2 cellular contexts compared by ENCODE assay signal in the genomic region with DNA sequence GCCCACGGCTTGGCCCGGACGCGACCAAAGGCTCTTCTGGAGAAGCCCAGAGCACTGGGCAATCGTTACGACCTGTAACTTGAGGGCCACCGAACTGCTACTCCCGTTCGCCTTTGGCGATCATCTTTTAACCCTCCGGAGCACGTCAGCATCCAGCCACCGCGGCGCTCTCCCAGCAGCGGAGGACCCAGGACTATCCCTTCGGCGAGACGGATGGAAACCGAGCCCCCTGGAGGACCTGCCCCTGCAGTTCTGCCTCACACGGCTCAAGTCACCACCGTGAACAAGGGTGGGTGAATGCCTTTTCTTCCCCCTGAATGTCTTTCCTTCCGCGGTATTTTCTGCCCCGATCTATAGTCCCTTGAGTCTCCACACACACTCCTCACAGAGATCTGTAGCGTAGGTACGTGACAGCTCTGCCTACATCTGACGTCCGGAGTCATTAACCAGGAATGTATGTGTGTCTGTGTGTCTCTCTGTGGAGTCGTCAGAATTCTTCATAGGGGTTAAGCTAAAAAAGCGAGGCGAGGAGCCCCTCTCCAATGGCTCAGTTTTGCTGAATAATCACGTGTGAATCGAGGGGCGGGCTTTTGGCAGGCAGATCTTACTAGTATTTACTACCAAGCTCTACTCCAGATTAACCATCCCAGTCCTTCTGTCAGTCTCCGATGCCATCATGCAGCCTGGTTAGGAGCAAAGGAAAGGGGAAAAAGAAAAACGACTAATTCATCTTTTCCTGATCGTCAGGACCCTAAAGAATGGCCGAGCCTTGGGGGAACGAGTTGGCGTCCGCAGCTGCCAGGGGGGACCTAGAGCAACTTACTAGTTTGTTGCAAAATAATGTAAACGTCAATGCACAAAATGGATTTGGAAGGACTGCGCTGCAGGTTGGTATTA.
TF ChIP-seq lines count a peak whose summit lies in the region.

A gene (plus strand): TSS at position 635 of the 897 bp plus-strand sequence. CDS start 124 bp downstream, at position 759.

TF ChIP-seq in GM23338, 12 proteins besides CTCF, POLR2A, EP300 and RAD21 (continued from another document):
- TF ChIP-seq, protein P1, sequence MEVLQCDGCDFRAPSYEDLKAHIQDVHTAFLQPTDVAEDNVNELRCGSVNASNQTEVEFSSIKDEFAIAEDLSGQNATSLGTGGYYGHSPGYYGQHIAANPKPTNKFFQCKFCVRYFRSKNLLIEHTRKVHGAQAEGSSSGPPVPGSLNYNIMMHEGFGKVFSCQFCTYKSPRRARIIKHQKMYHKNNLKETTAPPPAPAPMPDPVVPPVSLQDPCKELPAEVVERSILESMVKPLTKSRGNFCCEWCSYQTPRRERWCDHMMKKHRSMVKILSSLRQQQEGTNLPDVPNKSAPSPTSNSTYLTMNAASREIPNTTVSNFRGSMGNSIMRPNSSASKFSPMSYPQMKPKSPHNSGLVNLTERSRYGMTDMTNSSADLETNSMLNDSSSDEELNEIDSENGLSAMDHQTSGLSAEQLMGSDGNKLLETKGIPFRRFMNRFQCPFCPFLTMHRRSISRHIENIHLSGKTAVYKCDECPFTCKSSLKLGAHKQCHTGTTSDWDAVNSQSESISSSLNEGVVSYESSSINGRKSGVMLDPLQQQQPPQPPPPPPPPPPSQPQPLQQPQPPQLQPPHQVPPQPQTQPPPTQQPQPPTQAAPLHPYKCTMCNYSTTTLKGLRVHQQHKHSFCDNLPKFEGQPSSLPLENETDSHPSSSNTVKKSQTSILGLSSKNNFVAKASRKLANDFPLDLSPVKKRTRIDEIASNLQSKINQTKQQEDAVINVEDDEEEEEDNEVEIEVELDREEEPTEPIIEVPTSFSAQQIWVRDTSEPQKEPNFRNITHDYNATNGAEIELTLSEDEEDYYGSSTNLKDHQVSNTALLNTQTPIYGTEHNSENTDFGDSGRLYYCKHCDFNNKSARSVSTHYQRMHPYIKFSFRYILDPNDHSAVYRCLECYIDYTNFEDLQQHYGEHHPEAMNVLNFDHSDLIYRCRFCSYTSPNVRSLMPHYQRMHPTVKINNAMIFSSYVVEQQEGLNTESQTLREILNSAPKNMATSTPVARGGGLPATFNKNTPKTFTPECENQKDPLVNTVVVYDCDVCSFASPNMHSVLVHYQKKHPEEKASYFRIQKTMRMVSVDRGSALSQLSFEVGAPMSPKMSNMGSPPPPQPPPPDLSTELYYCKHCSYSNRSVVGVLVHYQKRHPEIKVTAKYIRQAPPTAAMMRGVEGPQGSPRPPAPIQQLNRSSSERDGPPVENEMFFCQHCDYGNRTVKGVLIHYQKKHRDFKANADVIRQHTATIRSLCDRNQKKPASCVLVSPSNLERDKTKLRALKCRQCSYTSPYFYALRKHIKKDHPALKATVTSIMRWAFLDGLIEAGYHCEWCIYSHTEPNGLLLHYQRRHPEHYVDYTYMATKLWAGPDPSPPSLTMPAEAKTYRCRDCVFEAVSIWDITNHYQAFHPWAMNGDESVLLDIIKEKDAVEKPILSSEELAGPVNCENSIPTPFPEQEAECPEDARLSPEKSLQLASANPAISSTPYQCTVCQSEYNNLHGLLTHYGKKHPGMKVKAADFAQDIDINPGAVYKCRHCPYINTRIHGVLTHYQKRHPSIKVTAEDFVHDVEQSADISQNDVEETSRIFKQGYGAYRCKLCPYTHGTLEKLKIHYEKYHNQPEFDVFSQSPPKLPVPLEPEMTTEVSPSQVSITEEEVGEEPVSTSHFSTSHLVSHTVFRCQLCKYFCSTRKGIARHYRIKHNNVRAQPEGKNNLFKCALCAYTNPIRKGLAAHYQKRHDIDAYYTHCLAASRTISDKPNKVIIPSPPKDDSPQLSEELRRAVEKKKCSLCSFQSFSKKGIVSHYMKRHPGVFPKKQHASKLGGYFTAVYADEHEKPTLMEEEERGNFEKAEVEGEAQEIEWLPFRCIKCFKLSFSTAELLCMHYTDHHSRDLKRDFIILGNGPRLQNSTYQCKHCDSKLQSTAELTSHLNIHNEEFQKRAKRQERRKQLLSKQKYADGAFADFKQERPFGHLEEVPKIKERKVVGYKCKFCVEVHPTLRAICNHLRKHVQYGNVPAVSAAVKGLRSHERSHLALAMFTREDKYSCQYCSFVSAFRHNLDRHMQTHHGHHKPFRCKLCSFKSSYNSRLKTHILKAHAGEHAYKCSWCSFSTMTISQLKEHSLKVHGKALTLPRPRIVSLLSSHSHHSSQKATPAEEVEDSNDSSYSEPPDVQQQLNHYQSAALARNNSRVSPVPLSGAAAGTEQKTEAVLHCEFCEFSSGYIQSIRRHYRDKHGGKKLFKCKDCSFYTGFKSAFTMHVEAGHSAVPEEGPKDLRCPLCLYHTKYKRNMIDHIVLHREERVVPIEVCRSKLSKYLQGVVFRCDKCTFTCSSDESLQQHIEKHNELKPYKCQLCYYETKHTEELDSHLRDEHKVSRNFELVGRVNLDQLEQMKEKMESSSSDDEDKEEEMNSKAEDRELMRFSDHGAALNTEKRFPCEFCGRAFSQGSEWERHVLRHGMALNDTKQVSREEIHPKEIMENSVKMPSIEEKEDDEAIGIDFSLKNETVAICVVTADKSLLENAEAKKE (CRISPR knock-in tag; IDR thresholded peaks at IDR 0.05): no peak
- TF ChIP-seq, protein P2, sequence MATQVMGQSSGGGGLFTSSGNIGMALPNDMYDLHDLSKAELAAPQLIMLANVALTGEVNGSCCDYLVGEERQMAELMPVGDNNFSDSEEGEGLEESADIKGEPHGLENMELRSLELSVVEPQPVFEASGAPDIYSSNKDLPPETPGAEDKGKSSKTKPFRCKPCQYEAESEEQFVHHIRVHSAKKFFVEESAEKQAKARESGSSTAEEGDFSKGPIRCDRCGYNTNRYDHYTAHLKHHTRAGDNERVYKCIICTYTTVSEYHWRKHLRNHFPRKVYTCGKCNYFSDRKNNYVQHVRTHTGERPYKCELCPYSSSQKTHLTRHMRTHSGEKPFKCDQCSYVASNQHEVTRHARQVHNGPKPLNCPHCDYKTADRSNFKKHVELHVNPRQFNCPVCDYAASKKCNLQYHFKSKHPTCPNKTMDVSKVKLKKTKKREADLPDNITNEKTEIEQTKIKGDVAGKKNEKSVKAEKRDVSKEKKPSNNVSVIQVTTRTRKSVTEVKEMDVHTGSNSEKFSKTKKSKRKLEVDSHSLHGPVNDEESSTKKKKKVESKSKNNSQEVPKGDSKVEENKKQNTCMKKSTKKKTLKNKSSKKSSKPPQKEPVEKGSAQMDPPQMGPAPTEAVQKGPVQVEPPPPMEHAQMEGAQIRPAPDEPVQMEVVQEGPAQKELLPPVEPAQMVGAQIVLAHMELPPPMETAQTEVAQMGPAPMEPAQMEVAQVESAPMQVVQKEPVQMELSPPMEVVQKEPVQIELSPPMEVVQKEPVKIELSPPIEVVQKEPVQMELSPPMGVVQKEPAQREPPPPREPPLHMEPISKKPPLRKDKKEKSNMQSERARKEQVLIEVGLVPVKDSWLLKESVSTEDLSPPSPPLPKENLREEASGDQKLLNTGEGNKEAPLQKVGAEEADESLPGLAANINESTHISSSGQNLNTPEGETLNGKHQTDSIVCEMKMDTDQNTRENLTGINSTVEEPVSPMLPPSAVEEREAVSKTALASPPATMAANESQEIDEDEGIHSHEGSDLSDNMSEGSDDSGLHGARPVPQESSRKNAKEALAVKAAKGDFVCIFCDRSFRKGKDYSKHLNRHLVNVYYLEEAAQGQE (IDR thresholded peaks at IDR 0.05; ENCODE audit: unreplicated experiment): no peak

TF ChIP-seq in PFSK-1, 5 proteins besides CTCF, POLR2A, EP300 and RAD21 (continued from another document):
- TF ChIP-seq SIN3A (IDR thresholded peaks at IDR 0.05; ENCODE audit: borderline replicate concordance, insufficient read depth, low read length): no peak; the same call in 1 of the 2 replicates
TF ChIP-seq in PFSK-1: peak in this region for 3.
